8 cellular contexts compared by ENCODE assay signal in genomic region chr19:44954649-44955499, GRCh38. TPM values are rescaled to one million over a fixed set of nuclear protein-coding genes. Genes with fewer than 3 reads are reported as not detected.
A peak's percentile ranks its signal among the peaks of the same experiment; 100 is the strongest.
DNase-seq lines count a peak whose midpoint lies in the region; ATAC-seq and TF ChIP-seq lines count a peak whose summit lies in the region.

A gene with protein sequence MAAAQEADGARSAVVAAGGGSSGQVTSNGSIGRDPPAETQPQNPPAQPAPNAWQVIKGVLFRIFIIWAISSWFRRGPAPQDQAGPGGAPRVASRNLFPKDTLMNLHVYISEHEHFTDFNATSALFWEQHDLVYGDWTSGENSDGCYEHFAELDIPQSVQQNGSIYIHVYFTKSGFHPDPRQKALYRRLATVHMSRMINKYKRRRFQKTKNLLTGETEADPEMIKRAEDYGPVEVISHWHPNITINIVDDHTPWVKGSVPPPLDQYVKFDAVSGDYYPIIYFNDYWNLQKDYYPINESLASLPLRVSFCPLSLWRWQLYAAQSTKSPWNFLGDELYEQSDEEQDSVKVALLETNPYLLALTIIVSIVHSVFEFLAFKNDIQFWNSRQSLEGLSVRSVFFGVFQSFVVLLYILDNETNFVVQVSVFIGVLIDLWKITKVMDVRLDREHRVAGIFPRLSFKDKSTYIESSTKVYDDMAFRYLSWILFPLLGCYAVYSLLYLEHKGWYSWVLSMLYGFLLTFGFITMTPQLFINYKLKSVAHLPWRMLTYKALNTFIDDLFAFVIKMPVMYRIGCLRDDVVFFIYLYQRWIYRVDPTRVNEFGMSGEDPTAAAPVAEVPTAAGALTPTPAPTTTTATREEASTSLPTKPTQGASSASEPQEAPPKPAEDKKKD (plus strand): TSS chr19:44955380. CDS start chr19:44955396, 16 bp downstream.

- H3K27me3 Mint-ChIP-seq in dendritic cell treated with granulocyte-macrophage colony-stimulating factor and Interleukin-4, amounts not matched to agents 40 ng/mL and 50 ng/mL, for 4 days, result no peaks in the 10 kb centered on the region

- no peaks in the 10 kb centered on the region for H3K27me3 ChIP-seq in left lung

- H3K27ac Mint-ChIP-seq in dendritic cell treated with granulocyte-macrophage colony-stimulating factor and Interleukin-4, amounts not matched to agents 40 ng/mL and 50 ng/mL, for 4 days, result peak within 1 kb of the TSS; percentile 95

- peak within 1 kb of the TSS; percentile 91 to 97 for H3K4me3 ChIP-seq in left lung

- H3K4me3 Mint-ChIP-seq in dendritic cell treated with granulocyte-macrophage colony-stimulating factor and Interleukin-4, amounts not matched to agents 40 ng/mL and 50 ng/mL, for 4 days, result peak within 1 kb of the TSS; percentile 94

- ATAC-seq in GM19438 (IDR thresholded peaks at IDR 0.05; ENCODE audit: low read depth, unreplicated experiment), result peak; percentile 74
- peak; percentile 72 for ATAC-seq in HG03571 (IDR thresholded peaks at IDR 0.05; ENCODE audit: unreplicated experiment)
- peak; percentile 95 for ATAC-seq in left lung

- no peaks in the 10 kb centered on the region for H3K9me3 ChIP-seq in left lung

- H3K36me3 ChIP-seq in left lung, result peaks cover 0 to 5% of the 10 kb centered on the region in 2 donors

- no peak for TF ChIP-seq CTCF in left lung (IDR thresholded peaks at IDR 0.05)

- peaks cover 7 to 49% of the 10 kb centered on the region in 2 donors for H3K4me1 ChIP-seq in left lung

- peak; percentile 98 for DNase-seq in CD1c-positive myeloid dendritic cell (ENCODE audit: extremely low spot score)
- DNase-seq in NCI-H774 (lab: John Stamatoyannopoulos, UW), result peak; percentile 96
- peak; percentile 95 for DNase-seq in activated CD4-positive, alpha-beta T cell treated with anti-CD3 and anti-CD28 coated beads, Interleukin-2, amount 50 U/mL, for 4 hours
- DNase-seq in left lung, result peak; percentile 97 to 98
- DNase-seq in stimulated activated CD4-positive, alpha-beta T cell treated with anti-CD3 and anti-CD28 coated beads, Interleukin-2, amount 100 ng/mL, for 4 hours (ENCODE audit: low read depth), result peak; percentile 93

- peak within 1 kb of the TSS; percentile 87 to 94 for H3K27ac ChIP-seq in left lung

- H3K9me3 Mint-ChIP-seq in dendritic cell treated with granulocyte-macrophage colony-stimulating factor and Interleukin-4, amounts not matched to agents 40 ng/mL and 50 ng/mL, for 4 days, result no peaks in the 10 kb centered on the region

- intact Hi-C loops in dendritic cell treated with granulocyte-macrophage colony-stimulating factor and Interleukin-4, amounts not matched to agents 40 ng/mL and 50 ng/mL, for 4 days (cut with micrococcal nuclease), result loop anchor here (2.0 to 5.0 kb wide), 2 partner anchors 47 to 64 kb away; partner anchors contain the start of genes RELB and TOMM40
- intact Hi-C loops in left lung (cut with DNase I), result loop anchor here in 1 of 2 donors (5.0 kb wide), 1 partner anchor 53 kb away; no protein-coding TSS in a partner anchor

- peaks cover 43% of the 10 kb centered on the region for H3K36me3 Mint-ChIP-seq in dendritic cell treated with granulocyte-macrophage colony-stimulating factor and Interleukin-4, amounts not matched to agents 40 ng/mL and 50 ng/mL, for 4 days (ENCODE audit: low read depth)

- H3K4me1 Mint-ChIP-seq in dendritic cell treated with granulocyte-macrophage colony-stimulating factor and Interleukin-4, amounts not matched to agents 40 ng/mL and 50 ng/mL, for 4 days (ENCODE audit: low read depth), result peaks cover 45% of the 10 kb centered on the region

RNA-seq across cellular contexts. Expression of the gene that starts here (rescaled TPM):
- 100 to 1,000 TPM; 113 to 118 TPM for total RNA-seq in left lung

Comparison
In these comparisons a context has a peak if more than half of its experiments do, and no peak if none do; other contexts are left out.
1. Peak in every context shown above with its lines: DNase-seq, ATAC-seq, H3K4me3 ChIP-seq and H3K27ac ChIP-seq.